31 cellular contexts compared by ENCODE assay signal in the genomic region with DNA sequence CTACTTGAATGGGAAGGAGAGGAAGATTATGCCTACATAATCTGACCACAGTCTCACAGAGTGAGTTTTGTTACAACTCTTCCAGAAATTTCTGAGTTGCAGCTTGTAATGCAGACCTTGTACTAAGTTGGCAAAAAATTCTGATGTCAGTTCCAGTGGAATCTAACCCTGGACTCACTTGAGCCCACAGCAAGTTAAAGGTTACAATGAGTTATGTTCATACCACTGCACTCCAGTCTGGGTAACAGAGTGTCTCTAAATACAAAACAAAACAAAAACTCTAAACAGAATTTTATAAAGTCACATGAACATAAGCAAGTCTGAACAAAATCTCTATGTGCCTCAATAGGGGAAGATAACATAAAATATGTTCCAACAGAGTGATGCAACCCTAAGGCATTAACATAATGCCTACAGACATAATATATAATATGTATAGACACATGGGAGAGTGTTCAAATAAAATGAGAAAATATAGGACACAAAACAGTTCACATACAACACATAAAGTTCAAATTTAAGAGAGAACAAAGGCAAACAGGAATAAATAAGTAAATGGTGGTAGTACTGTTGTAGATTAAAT. TPM values are rescaled to one million over a fixed set of nuclear protein-coding genes. Genes with fewer than 3 reads are reported as not detected.
"Had no signal": no experiment of that assay in that cellular context is flagged by ENCODE, and none has a peak within 500 bp of the region (broad histone marks: within the 10 kb centered on the region; RNA-seq: fewer than 3 reads in every experiment).

No MANE protein-coding gene starts in this region.

- ATAC-seq: activated CD8-positive, alpha-beta T cell treated with anti-CD3 and anti-CD28 coated beads, Interleukin-2, amount 10 ng/mL, durations not matched to agents 7 days and 5 days; activated T-cell treated with anti-CD3 and anti-CD28 coated beads, Interleukin-2, amount 50 U/mL, for 72 hours; left lung; right cardiac atrium; stimulated activated effector memory CD8-positive, alpha-beta T cell treated with anti-CD3 and anti-CD28 coated beads, Interleukin-12 subunit alpha, Interleukin-12 subunit beta, amount 100 ng/mL, for 72 hours had no signal

- DNase-seq: activated CD4-positive, alpha-beta T cell treated with anti-CD3 and anti-CD28 coated beads, Interleukin-2, amount 10 ng/mL, durations not matched to agents 7 days and 5 days; activated CD4-positive, CD25-positive, alpha-beta regulatory T cell; activated CD8-positive, alpha-beta memory T cell treated with anti-CD3 and anti-CD28 coated beads, Interleukin-2, amount 50 U/mL, for 4 hours; activated CD8-positive, alpha-beta T cell treated with anti-CD3 and anti-CD28 coated beads, Interleukin-2, amount 10 ng/mL, durations not matched to agents 7 days and 5 days; activated gamma-delta T cell; activated T-cell treated with anti-CD3 and anti-CD28 coated beads, Interleukin-2, amount 50 U/mL, for 72 hours; adrenal gland; dorsolateral prefrontal cortex; foreskin melanocyte; glutamatergic neuron; hypothalamus; islet precursor cell; left lung; mammary epithelial cell; midbrain; right cardiac atrium; stimulated activated CD4-positive, alpha-beta T cell treated with anti-CD3 and anti-CD28 coated beads, Interleukin-4, amount 100 ng/mL, for 24 hours; T1000; thyroid gland had no signal

- H3K4me3 Mint-ChIP-seq: activated CD4-positive, alpha-beta T cell treated with anti-CD3 and anti-CD28 coated beads, Interleukin-2, amount 10 ng/mL, durations not matched to agents 7 days and 5 days; activated CD8-positive, alpha-beta T cell treated with anti-CD3 and anti-CD28 coated beads, Interleukin-2, amount 10 ng/mL, durations not matched to agents 7 days and 5 days; activated naive CD4-positive, alpha-beta T cell treated with anti-CD3 and anti-CD28 coated beads, Interleukin-2, amount 50 U/mL, for 24 hours; activated T-cell treated with anti-CD3 and anti-CD28 coated beads, Interleukin-2, amount 50 U/mL, for 72 hours; neural crest cell; stimulated activated effector memory CD8-positive, alpha-beta T cell treated with anti-CD3 and anti-CD28 coated beads, Interleukin-12 subunit alpha, Interleukin-12 subunit beta, amount 100 ng/mL, for 72 hours had no signal

- H3K27ac Mint-ChIP-seq: activated CD4-positive, alpha-beta T cell treated with anti-CD3 and anti-CD28 coated beads, Interleukin-2, amount 10 ng/mL, durations not matched to agents 7 days and 5 days; activated CD8-positive, alpha-beta T cell treated with anti-CD3 and anti-CD28 coated beads, Interleukin-2, amount 10 ng/mL, durations not matched to agents 7 days and 5 days; activated naive CD4-positive, alpha-beta T cell treated with anti-CD3 and anti-CD28 coated beads, Interleukin-2, amount 50 U/mL, for 24 hours; activated T-cell treated with anti-CD3 and anti-CD28 coated beads, Interleukin-2, amount 50 U/mL, for 72 hours; stimulated activated effector memory CD8-positive, alpha-beta T cell treated with anti-CD3 and anti-CD28 coated beads, Interleukin-12 subunit alpha, Interleukin-12 subunit beta, amount 100 ng/mL, for 72 hours had no signal

- H3K9me3 ChIP-seq: adrenal gland, left lung, prostate gland, thyroid gland had no signal

- H3K36me3 Mint-ChIP-seq: activated naive CD4-positive, alpha-beta T cell treated with anti-CD3 and anti-CD28 coated beads, Interleukin-2, amount 50 U/mL, for 24 hours; stimulated activated effector memory CD8-positive, alpha-beta T cell treated with anti-CD3 and anti-CD28 coated beads, Interleukin-12 subunit alpha, Interleukin-12 subunit beta, amount 100 ng/mL, for 72 hours had no signal

- H3K36me3 ChIP-seq: adrenal gland, cardiac muscle cell, left lung, prostate gland, thyroid gland had no signal

- H3K9me3 Mint-ChIP-seq: stimulated activated effector memory CD8-positive, alpha-beta T cell treated with anti-CD3 and anti-CD28 coated beads, Interleukin-12 subunit alpha, Interleukin-12 subunit beta, amount 100 ng/mL, for 72 hours had no signal

- H3K4me1 Mint-ChIP-seq: neural crest cell; stimulated activated effector memory CD8-positive, alpha-beta T cell treated with anti-CD3 and anti-CD28 coated beads, Interleukin-12 subunit alpha, Interleukin-12 subunit beta, amount 100 ng/mL, for 72 hours had no signal

- H3K27me3 Mint-ChIP-seq: activated CD4-positive, alpha-beta T cell treated with anti-CD3 and anti-CD28 coated beads, Interleukin-2, amount 10 ng/mL, durations not matched to agents 7 days and 5 days; activated naive CD4-positive, alpha-beta T cell treated with anti-CD3 and anti-CD28 coated beads, Interleukin-2, amount 50 U/mL, for 24 hours had no signal

- H3K4me3 ChIP-seq: adrenal gland, cardiac muscle cell, dorsolateral prefrontal cortex, left lung, prostate gland, thyroid gland had no signal

- H3K27ac ChIP-seq: adrenal gland, cardiac muscle cell, dorsolateral prefrontal cortex, epithelial cell of prostate, left lung, prostate gland, thyroid gland had no signal

- H3K27me3 ChIP-seq: adrenal gland, cardiac muscle cell, left lung, thyroid gland had no signal

- H3K4me1 ChIP-seq: left lung, prostate gland, thyroid gland had no signal

RNA-seq across cellular contexts. Expression of a gene that starts 1.1 kb away (rescaled TPM):
- total RNA-seq: activated CD4-positive, alpha-beta T cell treated with anti-CD3 and anti-CD28 coated beads, Interleukin-2, amount 10 ng/mL, durations not matched to agents 7 days and 5 days; activated CD8-positive, alpha-beta T cell treated with anti-CD3 and anti-CD28 coated beads, Interleukin-2, amount 10 ng/mL, durations not matched to agents 7 days and 5 days; activated T-cell treated with anti-CD3 and anti-CD28 coated beads, Interleukin-2, amount 50 U/mL, for 72 hours; cardiac muscle cell; chondrocyte; fibroblast of lung; left lung; mammary epithelial cell; myocyte; neural crest cell; osteocyte; prostate gland; T-helper 1 cell treated with Interleukin-12 subunit alpha and Interleukin-12 subunit beta and Interleukin-4 antibody, amounts not matched to agents 30 ng/mL and 1 ng/mL, for 36 hours; thyroid gland; urinary bladder had no signal
